8 cellular contexts compared by ENCODE assay signal in genomic region chr7:137606061-137606674, GRCh38.
DNase-seq lines count a peak whose midpoint lies in the region; ATAC-seq, FAIRE-seq and TF ChIP-seq lines count a peak whose summit lies in the region.

No MANE protein-coding gene starts in this region.

- no peak for FAIRE-seq in GM12891 (lab: Jason Lieb, UNC)

- H3K4me3 Mint-ChIP-seq in progenitor cell of endocrine pancreas (ENCODE audit: low read depth): no peak overlapping the region

- WGBS in heart left ventricle, 4 donors: 61 to 69% (median 63%) methylated on average over 5 of the region's 5 CpGs

- DNase-seq in heart left ventricle: no peak
- no peak for DNase-seq in cardiac septum (ENCODE audit: low spot score)
- peak; percentile 41 for DNase-seq in NCI-H345 (lab: John Stamatoyannopoulos, UW)
- DNase-seq in dorsolateral prefrontal cortex: no peak
- DNase-seq in progenitor cell of endocrine pancreas (ENCODE audit: low spot score, unreplicated experiment): no peak
- no peak for DNase-seq in GM12891 (ENCODE audit: insufficient read length, low spot score)

- H3K27ac ChIP-seq in heart left ventricle (no peak overlapping the region), dorsolateral prefrontal cortex (no peak overlapping the region)

- H3K36me3 ChIP-seq in heart left ventricle: no peaks in the 10 kb centered on the region

- H3K27me3 ChIP-seq in heart left ventricle (peaks cover 0 to 3% (median 0%) of the 10 kb centered on the region in 9 donors), dorsolateral prefrontal cortex (no peaks in the 10 kb centered on the region)

- no peak overlapping the region for H3K27ac Mint-ChIP-seq in progenitor cell of endocrine pancreas

- H3K4me3 ChIP-seq in heart left ventricle: no peak overlapping the region
- H3K4me3 ChIP-seq in dorsolateral prefrontal cortex: no peak overlapping the region

- intact Hi-C loops in heart left ventricle (cut with DNase I) (loop anchor here in 5 of 10 donors (2.0 to 5.0 kb wide), 5 partner anchors 291 to 403 kb away; no protein-coding TSS in a partner anchor), cardiac septum (cut with DNase I) (loop anchor here (5.0 kb wide), 1 partner anchor 291 kb away; no protein-coding TSS in a partner anchor), dorsolateral prefrontal cortex (cut with DNase I) (loop anchor here (5.0 to 10.0 kb wide), 4 partner anchors 291 to 401 kb away; partner anchors contain the start of gene CREB3L2 (in 1 of the 2))

- H3K4me1 ChIP-seq in heart left ventricle: peaks cover 0 to 6% (median 0%) of the 10 kb centered on the region in 12 donors

- no peaks in the 10 kb centered on the region for H3K9me3 Mint-ChIP-seq in progenitor cell of endocrine pancreas (ENCODE audit: low read depth)

- no peaks in the 10 kb centered on the region for H3K9me3 ChIP-seq in heart left ventricle

- TF ChIP-seq POLR2A in heart left ventricle (IDR thresholded peaks at IDR 0.05) (no peak), GM12891 (IDR thresholded peaks at IDR 0.05; ENCODE audit: low read depth, low read length) (no peak)

- H3K27me3 Mint-ChIP-seq in progenitor cell of endocrine pancreas: peaks cover 16% of the 10 kb centered on the region

- peak; percentile 32 to 71 (median 54) for TF ChIP-seq CTCF in heart left ventricle (IDR thresholded peaks at IDR 0.05)
- TF ChIP-seq CTCF in dorsolateral prefrontal cortex (IDR thresholded peaks at IDR 0.05 in 54 of 56, conservative IDR thresholded peaks at IDR 0.05 in 2 of 56; ENCODE audit: low read depth in 1 of 56, partially characterized antibody in 56 of 56): peak; percentile 54 to 87 (median 74)
- peak; percentile 74 for TF ChIP-seq CTCF in progenitor cell of endocrine pancreas (IDR thresholded peaks at IDR 0.05; ENCODE audit: unreplicated experiment)

- ATAC-seq in heart left ventricle (no peak), GM18867 (IDR thresholded peaks at IDR 0.05; ENCODE audit: unreplicated experiment) (no peak), HG03565 (IDR thresholded peaks at IDR 0.05; ENCODE audit: unreplicated experiment) (no peak)

- no peaks in the 10 kb centered on the region for H3K36me3 Mint-ChIP-seq in progenitor cell of endocrine pancreas (ENCODE audit: insufficient read depth)

- no peaks in the 10 kb centered on the region for H3K4me1 Mint-ChIP-seq in progenitor cell of endocrine pancreas (ENCODE audit: low read depth)

TF ChIP-seq in GM12891, 5 proteins besides CTCF, POLR2A, EP300 and RAD21:
- no peak for TF ChIP-seq TAF1 (IDR thresholded peaks at IDR 0.05; ENCODE audit: low read depth, low read length)
- no peak for TF ChIP-seq PAX5 (IDR thresholded peaks at IDR 0.05; ENCODE audit: insufficient read depth, low read length, severe bottlenecking)
- TF ChIP-seq SPI1 (IDR thresholded peaks at IDR 0.05; ENCODE audit: low read depth, low read length): no peak
- TF ChIP-seq POU2F2 (IDR thresholded peaks at IDR 0.05; ENCODE audit: low read depth, low read length): no peak
